ENCODE assay signal across 25 cellular contexts in the genomic region with DNA sequence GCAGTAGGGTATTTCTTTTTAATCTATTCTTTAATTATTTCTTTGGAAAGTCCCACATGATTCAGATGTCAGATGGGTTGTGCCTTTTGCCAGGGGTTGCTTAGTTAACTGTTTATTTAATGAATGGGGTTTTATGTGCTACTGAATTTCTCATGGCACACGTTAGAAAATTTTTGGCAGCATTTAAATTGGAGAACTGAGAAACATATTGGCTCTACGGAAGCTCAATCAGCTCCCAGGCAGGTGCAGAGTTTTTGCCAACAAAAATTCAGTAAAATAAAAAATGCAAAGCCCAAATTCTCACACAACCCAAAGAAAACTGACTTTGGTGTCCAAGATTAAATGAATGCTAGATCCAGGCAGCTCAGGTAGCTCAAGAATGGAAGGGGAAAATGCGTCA.
DNase-seq lines count a peak whose midpoint lies in the region; ATAC-seq, FAIRE-seq and TF ChIP-seq lines count a peak whose summit lies in the region.
"Had no signal": no experiment of that assay in that cellular context is flagged by ENCODE, and none has a peak within 500 bp of the region (broad histone marks: within the 10 kb centered on the region; RNA-seq: fewer than 3 reads in every experiment).

No MANE protein-coding gene starts in this region.

- H3K9me3 ChIP-seq in IMR-90 (ENCODE audit: control insufficient read depth, insufficient read depth, low read length) = no peaks in the 10 kb centered on the region
- H3K9me3 ChIP-seq: A549, SJSA1 had no signal

- DNase-seq in IMR-90 (peak; percentile 11), NCI-H446 (lab: John Stamatoyannopoulos, UW) (peak; percentile 62 to 80), cerebellar cortex (ENCODE audit: low spot score) (peak; percentile 92), NAMALWA (ENCODE audit: low spot score) (no peak), chondrocyte (ENCODE audit: low spot score) (no peak), amniotic stem cell (lab: John Stamatoyannopoulos, UW) (no peak)
- DNase-seq: AML-193; CD4-positive, alpha-beta memory T cell; COR-L47; DND-41; GM23248; H9; Kasumi-1; NCI-H2227 treated with DMSO at 0.1 percent for 48 hours; NCI-H510A treated with DMSO at 0.1 percent for 48 hours; NCI-H774; PC-9; Right ventricle myocardium superior; RPMI8226; T-cell had no signal

- no peaks in the 10 kb centered on the region for H3K9me3 Mint-ChIP-seq in chondrocyte (ENCODE audit: low read depth)
- H3K9me3 Mint-ChIP-seq: CD4-positive, alpha-beta memory T cell; H9 had no signal

- WGBS in IMR-90 (ENCODE audit: extremely low coverage in 2 of 2, insufficient read length in 1 of 2), 2 experiments = no CpG with 5 or more reads among the region's 3 CpGs

- H3K36me3 ChIP-seq in IMR-90 (ENCODE audit: control insufficient read depth, insufficient read depth, low read length) = no peaks in the 10 kb centered on the region
- H3K36me3 ChIP-seq: SJSA1 had no signal

- H2AK9ac ChIP-seq in IMR-90 (replicated peaks; ENCODE audit: low read depth, low read length, poor library complexity) = no peak overlapping the region

- no peak overlapping the region for H3K23ac ChIP-seq in IMR-90 (ENCODE audit: low read depth, low read length)

- no peak overlapping the region for H2BK15ac ChIP-seq in IMR-90 (ENCODE audit: low read depth, low read length)

- no peak overlapping the region for H2AFZ ChIP-seq in IMR-90 (replicated peaks; ENCODE audit: low read length, poor library complexity)
- H2AFZ ChIP-seq: GM23248, PC-9 had no signal

- H3K56ac ChIP-seq in IMR-90 (ENCODE audit: extremely low read depth, insufficient read depth, low read length) = no peak overlapping the region

- peaks cover 8% of the 10 kb centered on the region for H3K27me3 Mint-ChIP-seq in chondrocyte (ENCODE audit: low read depth)
- H3K27me3 Mint-ChIP-seq: CD4-positive, alpha-beta memory T cell had no signal

- no peak overlapping the region for H2BK120ac ChIP-seq in IMR-90 (ENCODE audit: low read depth, low read length)

- no peak overlapping the region for H2BK20ac ChIP-seq in IMR-90 (ENCODE audit: low read depth, low read length)

- dilution Hi-C loops in IMR-90 (cut with HindIII; ENCODE audit: low sequenced_read_pairs, unreplicated experiment) = no loop called here

- no peak overlapping the region for H3K27ac ChIP-seq in IMR-90 (ENCODE audit: insufficient read depth, low read length)
- H3K27ac ChIP-seq: A549, GM23248, PC-9, SJSA1 had no signal

- no peak for TF ChIP-seq POLR2A in IMR-90 (IDR thresholded peaks at IDR 0.05; ENCODE audit: low read depth, low read length)

- no peak overlapping the region for H4K8ac ChIP-seq in IMR-90 (ENCODE audit: low read depth in 2 of 2, low read length in 2 of 2)

- no peaks in the 10 kb centered on the region for H3K9me1 ChIP-seq in IMR-90 (ENCODE audit: insufficient read depth, low read length)

- TF ChIP-seq CTCF in IMR-90 (conservative IDR thresholded peaks at IDR 0.05; ENCODE audit: low read depth, low read length) (no peak), chondrocyte (IDR thresholded peaks at IDR 0.05) (no peak)

- intact Hi-C loops in IMR-90 (cut with micrococcal nuclease) = no loop called here

- BruUV-seq in IMR-90 (replicated peaks; lab: Mats Ljungman, UMichigan) = no TSS peak

- H3K4me1 Mint-ChIP-seq in chondrocyte (ENCODE audit: low read depth) = no peaks in the 10 kb centered on the region
- H3K4me1 Mint-ChIP-seq: CD4-positive, alpha-beta memory T cell; H9; T-cell had no signal

- no peaks in the 10 kb centered on the region for H3K79me1 ChIP-seq in IMR-90 (ENCODE audit: low read depth in 1 of 2, low read length in 2 of 2)

- H3K4ac ChIP-seq in IMR-90 (ENCODE audit: low read depth, low read length) = no peak overlapping the region

- no peaks in the 10 kb centered on the region for H3K36me3 Mint-ChIP-seq in chondrocyte (ENCODE audit: low read depth)
- H3K36me3 Mint-ChIP-seq: CD4-positive, alpha-beta memory T cell; T-cell had no signal

- in situ Hi-C loops in IMR-90 (cut with MboI; ENCODE audit: low sequenced_read_pairs) = no loop called here

- FAIRE-seq in islet of Langerhans (lab: Jason Lieb, UNC) = peak; percentile 21
- FAIRE-seq: HepG2, K562 had no signal

- no peak overlapping the region for H2AK5ac ChIP-seq in IMR-90 (ENCODE audit: low read depth, low read length)

- H3K18ac ChIP-seq in IMR-90 (ENCODE audit: low read depth, low read length) = no peak overlapping the region

- no peak overlapping the region for H4K5ac ChIP-seq in IMR-90 (ENCODE audit: low read depth, low read length)

- CTCF ChIA-PET in IMR-90 (lab: Yijun Ruan, JAX) = no interaction called here

- no peaks in the 10 kb centered on the region for H4K20me1 ChIP-seq in IMR-90 (ENCODE audit: insufficient read depth, low read length)

- TF ChIP-seq RAD21 in IMR-90 (IDR thresholded peaks at IDR 0.05; ENCODE audit: low read length) = no peak

- H3K14ac ChIP-seq in IMR-90 (replicated peaks; ENCODE audit: low read depth, low read length) = no peak overlapping the region

- H3K4me3 ChIP-seq in IMR-90 (ENCODE audit: insufficient read depth, low read depth, low read length) = no peak overlapping the region
- H3K4me3 ChIP-seq: A549, GM23248, K562, PC-9, SJSA1 had no signal

- no peak overlapping the region for H4K91ac ChIP-seq in IMR-90 (ENCODE audit: insufficient read depth, low read depth, low read length)

- H3K27ac Mint-ChIP-seq in chondrocyte (ENCODE audit: unreplicated experiment) = no peak overlapping the region
- H3K27ac Mint-ChIP-seq: CD4-positive, alpha-beta memory T cell; H9; T-cell had no signal

- no peak overlapping the region for H3K4me2 ChIP-seq in IMR-90 (ENCODE audit: low read depth, low read length)
- H3K4me2 ChIP-seq: A549, PC-9 had no signal

- H3K4me1 ChIP-seq in IMR-90 (ENCODE audit: control insufficient read depth, insufficient read depth, low read length) = no peaks in the 10 kb centered on the region
- H3K4me1 ChIP-seq: A549, SJSA1 had no signal

- H3K27me3 ChIP-seq in IMR-90 (ENCODE audit: control insufficient read depth, insufficient read depth, low read length) = no peaks in the 10 kb centered on the region
- H3K27me3 ChIP-seq: SJSA1 had no signal

- POLR2A ChIA-PET in IMR-90 (lab: Charles Lee; ENCODE audit: unreplicated experiment) = no interaction called here

- H3K4me3 Mint-ChIP-seq in chondrocyte (ENCODE audit: unreplicated experiment) = no peak overlapping the region
- H3K4me3 Mint-ChIP-seq: CD4-positive, alpha-beta memory T cell; H9; T-cell had no signal

- H2BK5ac ChIP-seq in IMR-90 (ENCODE audit: low read depth, low read length, poor library complexity, severe bottlenecking) = no peak overlapping the region

- no peak overlapping the region for H3K9ac ChIP-seq in IMR-90 (ENCODE audit: low read depth, low read length)
- H3K9ac ChIP-seq: GM23248 had no signal

- no peak for ATAC-seq in IMR-90 (ENCODE audit: low read depth)
- ATAC-seq: A549, HepG2, K562, T-cell had no signal

TF ChIP-seq in IMR-90, 13 proteins besides CTCF, POLR2A, EP300 and RAD21:
- TF ChIP-seq SMC3 (IDR thresholded peaks at IDR 0.05; ENCODE audit: low read depth, low read length) (no peak), CHD1 (IDR thresholded peaks at IDR 0.05; ENCODE audit: low read depth, low read length) (no peak), MAFK (IDR thresholded peaks at IDR 0.05; ENCODE audit: low read depth, low read length) (no peak), RCOR1 (IDR thresholded peaks at IDR 0.05; ENCODE audit: insufficient replicate concordance, low read length) (no peak), MAZ (IDR thresholded peaks at IDR 0.05; ENCODE audit: borderline replicate concordance, low read depth, low read length) (no peak), BHLHE40 (IDR thresholded peaks at IDR 0.05; ENCODE audit: low read depth, low read length) (no peak), RFX5 (IDR thresholded peaks at IDR 0.05; ENCODE audit: low read depth, low read length) (no peak)
- TF ChIP-seq, protein P1, sequence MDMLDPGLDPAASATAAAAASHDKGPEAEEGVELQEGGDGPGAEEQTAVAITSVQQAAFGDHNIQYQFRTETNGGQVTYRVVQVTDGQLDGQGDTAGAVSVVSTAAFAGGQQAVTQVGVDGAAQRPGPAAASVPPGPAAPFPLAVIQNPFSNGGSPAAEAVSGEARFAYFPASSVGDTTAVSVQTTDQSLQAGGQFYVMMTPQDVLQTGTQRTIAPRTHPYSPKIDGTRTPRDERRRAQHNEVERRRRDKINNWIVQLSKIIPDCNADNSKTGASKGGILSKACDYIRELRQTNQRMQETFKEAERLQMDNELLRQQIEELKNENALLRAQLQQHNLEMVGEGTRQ (IDR thresholded peaks at IDR 0.05; ENCODE audit: low read depth, low read length) = no peak

Comparison
In these comparisons a context has a peak if more than half of its experiments do, and no peak if none do; other contexts are left out.
1. DNase-seq: peak in IMR-90 (single experiment), NCI-H446 (2 of 2) and cerebellar cortex (single experiment); none in NAMALWA (single experiment), chondrocyte (single experiment) and amniotic stem cell (single experiment).